In genomic region chr6:2871922-2872321, GRCh38 we compare ENCODE assay signal across 30 cellular contexts.
"Had no signal": no experiment of that assay in that cellular context is flagged by ENCODE, and none has a peak within 500 bp of the region (broad histone marks: within the 10 kb centered on the region; RNA-seq: fewer than 3 reads in every experiment).

No MANE protein-coding gene starts in this region.

- H3K4me3 ChIP-seq: ascending aorta, coronary artery, dorsolateral prefrontal cortex, neural progenitor cell, spleen, uterus had no signal

- H3K9ac ChIP-seq: neural progenitor cell had no signal

- H3K36me3 ChIP-seq: ascending aorta, neural progenitor cell, uterus had no signal

- H3K9me3 Mint-ChIP-seq: mesothelial cell of epicardium; naive thymus-derived CD8-positive, alpha-beta T cell; type B pancreatic cell had no signal

- H3K27ac Mint-ChIP-seq: activated CD4-positive, alpha-beta memory T cell treated with anti-CD3 and anti-CD28 coated beads, Interleukin-2, amount 10 ng/mL, durations not matched to agents 7 days and 5 days; activated CD4-positive, alpha-beta T cell treated with anti-CD3 and anti-CD28 coated beads, Interleukin-2, amount 10 ng/mL, durations not matched to agents 7 days and 5 days; brain; mesothelial cell of epicardium; neural progenitor cell; T-helper 1 cell treated with Interleukin-12 subunit alpha and Interleukin-12 subunit beta and Interleukin-4 antibody, amounts not matched to agents 30 μg/mL and 1 μg/mL, for 36 hours; type B pancreatic cell had no signal

- H2AFZ ChIP-seq: neural progenitor cell had no signal

- H3K27ac ChIP-seq: ascending aorta, coronary artery, dorsolateral prefrontal cortex, neural progenitor cell, uterus had no signal

- ATAC-seq: left colon; naive thymus-derived CD8-positive, alpha-beta T cell; right cardiac atrium had no signal

- H3K36me3 Mint-ChIP-seq: brain; mesothelial cell of epicardium; naive thymus-derived CD8-positive, alpha-beta T cell; neural progenitor cell; type B pancreatic cell had no signal

- FAIRE-seq: endothelial cell of umbilical vein, keratinocyte had no signal

- H3K4me2 ChIP-seq: neural progenitor cell had no signal

- H3K27me3 ChIP-seq: ascending aorta, dorsolateral prefrontal cortex, spleen, uterus had no signal

- DNase-seq: activated CD4-positive, alpha-beta memory T cell treated with anti-CD3 and anti-CD28 coated beads, Interleukin-2, amount 10 ng/mL, durations not matched to agents 7 days and 5 days; activated CD4-positive, alpha-beta T cell treated with anti-CD3 and anti-CD28 coated beads for 1 hour; activated CD4-positive, alpha-beta T cell treated with anti-CD3 and anti-CD28 coated beads, Interleukin-2, amount 10 ng/mL, durations not matched to agents 7 days and 5 days; activated CD8-positive, alpha-beta memory T cell treated with anti-CD3 and anti-CD28 coated beads, Interleukin-2, amount 50 U/mL, for 48 hours; activated effector memory CD4-positive, alpha-beta T cell treated with Interleukin-2 at 50 U/mL for 16 hours; activated naive CD4-positive, alpha-beta T cell treated with Interleukin-2 at 50 U/mL for 16 hours; dorsolateral prefrontal cortex; effector memory CD4-positive, alpha-beta T cell; head of caudate nucleus; hippocampal formation; left colon; mammary epithelial cell; naive thymus-derived CD8-positive, alpha-beta T cell; spleen; substantia nigra; SW 1271; T1000; uterus had no signal

- H3K9me3 ChIP-seq: ascending aorta, uterus had no signal

- H3K27me3 Mint-ChIP-seq: activated CD4-positive, alpha-beta memory T cell treated with anti-CD3 and anti-CD28 coated beads, Interleukin-2, amount 10 ng/mL, durations not matched to agents 7 days and 5 days; activated CD4-positive, alpha-beta T cell treated with anti-CD3 and anti-CD28 coated beads, Interleukin-2, amount 10 ng/mL, durations not matched to agents 7 days and 5 days; activated naive CD8-positive, alpha-beta T cell; naive thymus-derived CD8-positive, alpha-beta T cell; stimulated activated naive CD8-positive, alpha-beta T cell treated with anti-CD3 and anti-CD28 coated beads, Interleukin-15, Interleukin-2, amounts not matched to agents 100 ng/mL and 50 ng/mL, for 24 hours had no signal

- H3K4me3 Mint-ChIP-seq: activated CD4-positive, alpha-beta memory T cell treated with anti-CD3 and anti-CD28 coated beads, Interleukin-2, amount 10 ng/mL, durations not matched to agents 7 days and 5 days; activated CD4-positive, alpha-beta T cell treated with anti-CD3 and anti-CD28 coated beads, Interleukin-2, amount 10 ng/mL, durations not matched to agents 7 days and 5 days; brain; mesothelial cell of epicardium; naive thymus-derived CD8-positive, alpha-beta T cell; neural progenitor cell; stimulated activated naive CD8-positive, alpha-beta T cell treated with anti-CD3 and anti-CD28 coated beads, Interleukin-15, Interleukin-2, amounts not matched to agents 100 ng/mL and 50 ng/mL, for 24 hours; T-helper 1 cell treated with Interleukin-12 subunit alpha and Interleukin-12 subunit beta and Interleukin-4 antibody, amounts not matched to agents 30 μg/mL and 1 μg/mL, for 36 hours; type B pancreatic cell had no signal
